ENCODE assay signal across 18 cellular contexts in genomic region chr17:45574376-45574775, GRCh38.
DNase-seq lines count a peak whose midpoint lies in the region; ATAC-seq and TF ChIP-seq lines count a peak whose summit lies in the region.
"Had no signal": no experiment of that assay in that cellular context is flagged by ENCODE, and none has a peak within 500 bp of the region (broad histone marks: within the 10 kb centered on the region; RNA-seq: fewer than 3 reads in every experiment).

No MANE protein-coding gene starts in this region.

- H3K36me3 Mint-ChIP-seq in MCF 10A (ENCODE audit: insufficient read depth, unreplicated experiment), result peaks cover 11% of the 10 kb centered on the region

- H3K27me3 Mint-ChIP-seq in MCF 10A (ENCODE audit: insufficient read depth, unreplicated experiment), result no peaks in the 10 kb centered on the region

- no peaks in the 10 kb centered on the region for H3K36me3 ChIP-seq in breast epithelium
- H3K36me3 ChIP-seq: thoracic aorta had no signal

- no peaks in the 10 kb centered on the region for H3K9me3 ChIP-seq in breast epithelium
- H3K9me3 ChIP-seq: thoracic aorta had no signal

- CTCF ChIA-PET in MCF 10A (lab: Yijun Ruan, JAX), result no interaction called here

- TF ChIP-seq CTCF in MCF 10A (IDR thresholded peaks at IDR 0.05; ENCODE audit: unreplicated experiment), result no peak
- TF ChIP-seq CTCF in breast epithelium (IDR thresholded peaks at IDR 0.05), result no peak
- TF ChIP-seq CTCF in foreskin fibroblast (IDR thresholded peaks at IDR 0.05; ENCODE audit: low read depth, low read length), result no peak

- no peak for TF ChIP-seq POLR2A in breast epithelium (IDR thresholded peaks at IDR 0.05)

- H3K9me3 Mint-ChIP-seq in MCF 10A (ENCODE audit: unreplicated experiment), result no peaks in the 10 kb centered on the region

- no peaks in the 10 kb centered on the region for H3K4me1 ChIP-seq in breast epithelium

- intact Hi-C loops in MCF 10A (cut with micrococcal nuclease) (no loop called here), breast epithelium (cut with DNase I; ENCODE audit: low total_unique reads) (no loop called here), Right ventricle myocardium superior (cut with DNase I) (no loop called here)

- H3K27me3 ChIP-seq in breast epithelium, result no peaks in the 10 kb centered on the region

- H3K27ac Mint-ChIP-seq in MCF 10A (ENCODE audit: low read depth, unreplicated experiment), result peak overlapping the region; percentile 62

- peak; percentile 43 for DNase-seq in MCF 10A (ENCODE audit: unreplicated experiment)
- DNase-seq in breast epithelium (ENCODE audit: low spot score in 2 of 2), result no peak
- DNase-seq in amniotic epithelial cell (ENCODE audit: low read depth), result peak; percentile 86
- DNase-seq in foreskin fibroblast, result peak; percentile 24 to 67
- DNase-seq in Right ventricle myocardium superior, result no peak
- DNase-seq in midbrain (lab: John Stamatoyannopoulos, UW), result no peak
- no peak for DNase-seq in NCI-H524 treated with DMSO at 0.1 percent for 48 hours (lab: John Stamatoyannopoulos, UW)
- DNase-seq: activated CD4-positive, alpha-beta T cell treated with anti-CD3 and anti-CD28 coated beads, Interleukin-2, amount 50 U/mL, for 4 hours; activated T-cell treated with anti-CD3 and anti-CD28 coated beads, Interleukin-2, amount 50 U/mL, for 48 hours; amniotic stem cell; cortex of kidney; hippocampal formation; left colon; NCI-H1417; SHP77 treated with DMSO at 0.1 percent for 48 hours; T-helper 9 cell had no signal

- POLR2A ChIA-PET in MCF 10A (lab: Yijun Ruan, JAX), result no interaction called here

- H3K4me1 Mint-ChIP-seq in MCF 10A (ENCODE audit: insufficient read depth, unreplicated experiment), result peaks cover 49% of the 10 kb centered on the region

- H3K27ac ChIP-seq in breast epithelium, result no peak overlapping the region

- BruUV-seq in MCF 10A (replicated peaks; lab: Mats Ljungman, UMichigan), result no TSS peak

- no peak overlapping the region for H3K4me3 ChIP-seq in breast epithelium
- H3K4me3 ChIP-seq in foreskin fibroblast (ENCODE audit: low read depth in 1 of 2, low read length in 2 of 2), result no peak overlapping the region
- H3K4me3 ChIP-seq: thoracic aorta had no signal

- ATAC-seq in Right ventricle myocardium superior (ENCODE audit: poor library complexity) (no peak), GM18867 (IDR thresholded peaks at IDR 0.05; ENCODE audit: unreplicated experiment) (no peak)
- ATAC-seq: left colon had no signal

- no peak overlapping the region for H3K4me3 Mint-ChIP-seq in MCF 10A (ENCODE audit: unreplicated experiment)

Comparison
In these comparisons a context has a peak if more than half of its experiments do, and no peak if none do; other contexts are left out.
1. DNase-seq: peak in MCF 10A (single experiment), amniotic epithelial cell (single experiment) and foreskin fibroblast (2 of 2); none in breast epithelium (0 of 2), Right ventricle myocardium superior (single experiment), midbrain (single experiment) and NCI-H524 treated with DMSO at 0.1 percent for 48 hours (single experiment).